17 cellular contexts compared by ENCODE assay signal in the genomic region with DNA sequence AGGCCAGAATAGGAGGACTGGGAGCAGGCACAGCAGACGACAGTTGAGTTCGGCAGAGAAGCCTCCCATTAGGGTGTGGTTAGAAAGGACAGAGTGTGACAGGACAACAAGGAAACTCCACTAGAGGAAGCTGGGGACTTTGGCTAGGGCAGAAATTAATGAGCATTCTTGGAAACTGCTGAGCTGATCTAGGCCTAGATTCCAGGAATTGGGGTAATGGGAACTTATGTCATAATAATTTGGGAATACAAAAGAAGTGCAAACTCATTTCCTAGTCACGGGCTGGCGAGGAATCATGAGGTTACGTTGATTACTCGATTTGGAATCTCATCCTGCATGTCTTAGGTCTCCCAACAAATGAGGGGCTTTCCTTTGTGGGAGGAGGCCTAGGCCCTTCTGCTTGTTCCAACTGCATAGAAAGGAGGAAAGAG.
DNase-seq lines count a peak whose midpoint lies in the region; ATAC-seq and TF ChIP-seq lines count a peak whose summit lies in the region.
"Had no signal": no experiment of that assay in that cellular context is flagged by ENCODE, and none has a peak within 500 bp of the region (broad histone marks: within the 10 kb centered on the region; RNA-seq: fewer than 3 reads in every experiment).

No MANE protein-coding gene starts in this region.

- no peak overlapping the region for H3K27ac ChIP-seq in endodermal cell (ENCODE audit: low read depth, low read length)
- peak overlapping the region in 1 of 4 donors; percentile 2 for H3K27ac ChIP-seq in transverse colon
- H3K27ac ChIP-seq: 22Rv1, epithelial cell of prostate had no signal

- no peaks in the 10 kb centered on the region for H3K36me3 Mint-ChIP-seq in endodermal cell (ENCODE audit: low read depth)
- H3K36me3 Mint-ChIP-seq in stimulated activated naive B cell treated with anti-CD40 and anti-IgM and Interleukin-4, amounts not matched to agents 10 μg/mL and 1 μg/mL and 100 μg/mL, for 72 hours = no peaks in the 10 kb centered on the region
- H3K36me3 Mint-ChIP-seq: brain; stimulated activated memory B cell treated with anti-CD40 and anti-IgM and Interleukin-4, amounts not matched to agents 10 μg/mL and 1 μg/mL and 100 μg/mL, for 72 hours had no signal

- H3K4me3 Mint-ChIP-seq in endodermal cell = no peak overlapping the region
- no peak overlapping the region for H3K4me3 Mint-ChIP-seq in stimulated activated naive B cell treated with anti-CD40 and anti-IgM and Interleukin-4, amounts not matched to agents 10 μg/mL and 1 μg/mL and 100 μg/mL, for 72 hours
- H3K4me3 Mint-ChIP-seq: brain; stimulated activated memory B cell treated with anti-CD40 and anti-IgM and Interleukin-4, amounts not matched to agents 10 μg/mL and 1 μg/mL and 100 μg/mL, for 72 hours had no signal

- in situ Hi-C loops in transverse colon (cut with MboI; ENCODE audit: low pct_ligation_motif_present in 1 of 4, low pct_unique_long_range_greater_than_20kb in 1 of 4, low sequenced_read_pairs in 3 of 4) = no loop called here

- no peak for TF ChIP-seq CTCF in endodermal cell (conservative IDR thresholded peaks at IDR 0.05)
- no peak for TF ChIP-seq CTCF in transverse colon (IDR thresholded peaks at IDR 0.05)

- peaks cover 1% of the 10 kb centered on the region for H3K9me3 Mint-ChIP-seq in endodermal cell
- H3K9me3 Mint-ChIP-seq in stimulated activated naive B cell treated with anti-CD40 and anti-IgM and Interleukin-4, amounts not matched to agents 10 μg/mL and 1 μg/mL and 100 μg/mL, for 72 hours = no peaks in the 10 kb centered on the region
- H3K9me3 Mint-ChIP-seq: stimulated activated memory B cell treated with anti-CD40 and anti-IgM and Interleukin-4, amounts not matched to agents 10 μg/mL and 1 μg/mL and 100 μg/mL, for 72 hours had no signal

- H3K27me3 Mint-ChIP-seq in endodermal cell (ENCODE audit: insufficient read depth) = no peaks in the 10 kb centered on the region
- peaks cover 0 to 4% of the 10 kb centered on the region in 2 donors for H3K27me3 Mint-ChIP-seq in stimulated activated naive B cell treated with anti-CD40 and anti-IgM and Interleukin-4, amounts not matched to agents 10 μg/mL and 1 μg/mL and 100 μg/mL, for 72 hours
- H3K27me3 Mint-ChIP-seq: brain had no signal

- TF ChIP-seq EP300 in transverse colon (IDR thresholded peaks at IDR 0.05; ENCODE audit: low read depth) = no peak

- no peaks in the 10 kb centered on the region for H3K36me3 ChIP-seq in endodermal cell (ENCODE audit: control insufficient read depth, insufficient read depth, low read length)
- H3K36me3 ChIP-seq in transverse colon = no peaks in the 10 kb centered on the region

- ATAC-seq in stimulated activated naive B cell treated with anti-CD40 and anti-IgM and Interleukin-4, amounts not matched to agents 10 μg/mL and 1 μg/mL and 100 μg/mL, for 72 hours (replicated peaks) = no peak
- no peak for ATAC-seq in GM19328 (IDR thresholded peaks at IDR 0.05; ENCODE audit: unreplicated experiment)
- ATAC-seq: stimulated activated memory B cell treated with anti-CD40 and anti-IgM and Interleukin-4, amounts not matched to agents 10 μg/mL and 1 μg/mL and 100 μg/mL, for 72 hours had no signal

- WGBS in endodermal cell (ENCODE audit: insufficient coverage in 1 of 2, insufficient read length in 1 of 2), 2 experiments = 91 to 95% methylated on average over 6 of the region's 6 CpGs
- WGBS in transverse colon (ENCODE audit: low coverage in 1 of 2), 2 donors = 68 to 69% methylated on average over 6 of the region's 6 CpGs

- H3K9ac ChIP-seq in endodermal cell (ENCODE audit: extremely low read depth, low read length, poor library complexity, severe bottlenecking) = no peak overlapping the region

- H3K27me3 ChIP-seq in endodermal cell (ENCODE audit: control insufficient read depth, insufficient read depth, low read length, poor library complexity, severe bottlenecking) = no peaks in the 10 kb centered on the region
- H3K27me3 ChIP-seq in transverse colon = no peaks in the 10 kb centered on the region

- H3K4me3 ChIP-seq in endodermal cell (ENCODE audit: low read length) (no peak overlapping the region), transverse colon (no peak overlapping the region)

- intact Hi-C loops in transverse colon (cut with DNase I; ENCODE audit: low total_unique reads) = no loop called here

- TF ChIP-seq POLR2A in transverse colon (IDR thresholded peaks at IDR 0.05) = no peak

- peaks cover 32% of the 10 kb centered on the region for H3K4me1 Mint-ChIP-seq in endodermal cell
- H3K4me1 Mint-ChIP-seq in stimulated activated naive B cell treated with anti-CD40 and anti-IgM and Interleukin-4, amounts not matched to agents 10 μg/mL and 1 μg/mL and 100 μg/mL, for 72 hours = peaks cover 3 to 10% of the 10 kb centered on the region in 2 donors
- H3K4me1 Mint-ChIP-seq: stimulated activated memory B cell treated with anti-CD40 and anti-IgM and Interleukin-4, amounts not matched to agents 10 μg/mL and 1 μg/mL and 100 μg/mL, for 72 hours had no signal

- H3K9me3 ChIP-seq in endodermal cell (ENCODE audit: control insufficient read depth, low read length) = no peaks in the 10 kb centered on the region
- H3K9me3 ChIP-seq in transverse colon = no peaks in the 10 kb centered on the region

- peak; percentile 48 for DNase-seq in NOMO-1 treated with DMSO at 0.1 percent for 48 hours (lab: John Stamatoyannopoulos, UW; ENCODE audit: unreplicated experiment)
- no peak for DNase-seq in NOMO-1 treated with dmso at 0.1 percent for 144 hours (lab: John Stamatoyannopoulos, UW; ENCODE audit: unreplicated experiment)
- DNase-seq in endodermal cell = no peak
- DNase-seq in lung microvascular endothelial cell (ENCODE audit: low read depth in 2 of 2) = peak; percentile 80 to 84
- peak; percentile 9 for DNase-seq in transverse colon
- no peak for DNase-seq in stimulated activated naive B cell treated with anti-CD40 and anti-IgM and Interleukin-4, amounts not matched to agents 10 μg/mL and 1 μg/mL and 100 μg/mL, for 72 hours
- no peak for DNase-seq in HT-29 (ENCODE audit: low spot score)
- DNase-seq: activated CD8-positive, alpha-beta memory T cell treated with anti-CD3 and anti-CD28 coated beads, Interleukin-2, amount 50 U/mL, for 48 hours; DMS153; Karpas-422; stimulated activated CD4-positive, alpha-beta T cell treated with anti-CD3 and anti-CD28 coated beads, Interleukin-2, amount 100 ng/mL, for 24 hours; T-helper 9 cell had no signal

- peaks cover 7% of the 10 kb centered on the region for H3K4me1 ChIP-seq in endodermal cell (ENCODE audit: control insufficient read depth, insufficient read depth, low read length)
- no peaks in the 10 kb centered on the region for H3K4me1 ChIP-seq in transverse colon

- H3K27ac Mint-ChIP-seq in endodermal cell = peak overlapping the region; percentile 29
- H3K27ac Mint-ChIP-seq in stimulated activated naive B cell treated with anti-CD40 and anti-IgM and Interleukin-4, amounts not matched to agents 10 μg/mL and 1 μg/mL and 100 μg/mL, for 72 hours = no peak overlapping the region
- H3K27ac Mint-ChIP-seq: stimulated activated memory B cell treated with anti-CD40 and anti-IgM and Interleukin-4, amounts not matched to agents 10 μg/mL and 1 μg/mL and 100 μg/mL, for 72 hours had no signal

Comparison
In these comparisons a context has a peak if more than half of its experiments do, and no peak if none do; other contexts are left out.
1. DNase-seq: peak in NOMO-1 treated with DMSO at 0.1 percent for 48 hours (single experiment), lung microvascular endothelial cell (2 of 2) and transverse colon (single experiment); none in NOMO-1 treated with dmso at 0.1 percent for 144 hours (single experiment), endodermal cell (single experiment), stimulated activated naive B cell treated with anti-CD40 and anti-IgM and Interleukin-4, amounts not matched to agents 10 μg/mL and 1 μg/mL and 100 μg/mL, for 72 hours (single experiment) and HT-29 (single experiment).